In the genomic region with DNA sequence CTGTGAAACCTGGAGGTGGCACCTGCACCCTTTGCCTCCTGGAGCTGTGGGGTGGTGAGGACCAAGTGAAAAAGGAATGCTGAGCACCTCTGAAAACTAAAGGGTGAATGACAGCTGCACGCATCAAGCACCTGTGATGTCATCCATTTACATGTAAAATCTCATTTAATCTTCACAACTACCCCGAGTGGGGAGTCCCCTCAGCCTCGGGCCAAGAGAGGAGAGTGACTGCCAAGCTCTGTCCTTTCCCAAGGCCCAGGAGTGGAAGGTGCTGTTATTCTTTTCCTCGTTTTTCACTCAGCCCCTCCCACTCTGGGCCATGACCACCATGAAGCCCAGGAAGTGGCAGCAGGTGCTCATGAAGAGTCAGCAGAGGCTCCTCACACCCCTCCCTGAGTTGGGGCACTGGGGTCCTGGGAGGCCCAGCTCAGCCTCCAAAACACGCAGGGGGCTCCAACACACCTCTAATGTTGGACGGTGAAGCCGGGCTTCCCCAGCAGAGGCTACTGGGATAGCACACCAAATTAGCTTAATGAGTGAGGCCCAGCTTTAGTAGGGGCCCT, we compare ENCODE assay signal across 20 cellular contexts. TPM values are rescaled to one million over a fixed set of nuclear protein-coding genes. Genes with fewer than 3 reads are reported as not detected.
DNase-seq lines count a peak whose midpoint lies in the region; ATAC-seq, FAIRE-seq and TF ChIP-seq lines count a peak whose summit lies in the region.
"Had no signal": no experiment of that assay in that cellular context is flagged by ENCODE, and none has a peak within 500 bp of the region (broad histone marks: within the 10 kb centered on the region; RNA-seq: fewer than 3 reads in every experiment).

No MANE protein-coding gene starts in this region.

- no peaks in the 10 kb centered on the region for H4K20me1 ChIP-seq in KMS-11 (ENCODE audit: insufficient read depth)
- no peaks in the 10 kb centered on the region for H4K20me1 ChIP-seq in GM12878 (ENCODE audit: control insufficient read depth, insufficient read depth)
- H4K20me1 ChIP-seq in neural progenitor cell (ENCODE audit: low read depth) = peaks cover 100% of the 10 kb centered on the region

- in situ Hi-C loops in GM12878 (cut with MboI) = no loop called here

- H3K4me1 Mint-ChIP-seq in neural progenitor cell = peaks cover 78% of the 10 kb centered on the region

- H3K4me2 ChIP-seq in KMS-11 = peak overlapping the region; percentile 78; the same call in 1 of the 2 replicates
- no peak overlapping the region for H3K4me2 ChIP-seq in GM12878 (ENCODE audit: control insufficient read depth, insufficient read depth)
- peak overlapping the region; percentile 38 for H3K4me2 ChIP-seq in neural progenitor cell
- H3K4me2 ChIP-seq: hepatocyte had no signal

- H3K4me1 ChIP-seq in KMS-11 (ENCODE audit: low read depth, poor library complexity, severe bottlenecking) (peaks cover 62% of the 10 kb centered on the region), GM12878 (ENCODE audit: control insufficient read depth, insufficient read depth, low read length) (peaks cover 25% of the 10 kb centered on the region), neural progenitor cell (peaks cover 83% of the 10 kb centered on the region)

- no peak overlapping the region for H3K4me3 Mint-ChIP-seq in neural progenitor cell

- peak overlapping the region; percentile 76 for H3K27ac Mint-ChIP-seq in neural progenitor cell

- H3K79me2 ChIP-seq in KMS-11 (ENCODE audit: insufficient read depth, low read depth) = no peaks in the 10 kb centered on the region
- no peaks in the 10 kb centered on the region for H3K79me2 ChIP-seq in GM12878 (ENCODE audit: control insufficient read depth, insufficient read depth, low read length)
- H3K79me2 ChIP-seq in neural progenitor cell (ENCODE audit: low read depth) = peaks cover 99% of the 10 kb centered on the region
- H3K79me2 ChIP-seq: hepatocyte had no signal

- POLR2A ChIA-PET in GM12878 (lab: Charles Lee) = interaction anchor here (0.9 to 1.9 kb wide), 5 partner anchors 19 to 58 kb away, joined by 3 to 9 read pairs (median 3); a partner anchor contains a TSS

- WGBS in GM12878 (ENCODE audit: insufficient coverage, insufficient replicate concordance, low lambda C conversion rate, missing lambda C conversion rate) = 41% methylated on average over 7 of the region's 7 CpGs

- no peaks in the 10 kb centered on the region for H3K36me3 ChIP-seq in KMS-11 (ENCODE audit: insufficient read depth)
- H3K36me3 ChIP-seq in GM12878 (ENCODE audit: control insufficient read depth in 2 of 2, insufficient read depth in 2 of 2, low read length in 1 of 2) = no peaks in the 10 kb centered on the region
- no peaks in the 10 kb centered on the region for H3K36me3 ChIP-seq in neural progenitor cell
- H3K36me3 ChIP-seq: upper lobe of left lung had no signal

- peaks cover 4% of the 10 kb centered on the region for H3K27me3 Mint-ChIP-seq in neural progenitor cell (ENCODE audit: insufficient read depth, low read depth)

- CTCF ChIA-PET in GM12878 (lab: Yijun Ruan, JAX) = interaction anchor here (0.5 to 6.8 kb wide), 12 partner anchors 10 to 306 kb away, joined by 3 to 57 read pairs (median 6); a partner anchor contains a TSS

- SMC1A ChIA-PET in GM12878 (lab: Charles Lee; ENCODE audit: uncharacterized antibody, unreplicated experiment) = interaction anchor here (1.0 to 5.1 kb wide), 9 partner anchors 10 to 59 kb away, joined by 3 to 42 read pairs (median 5); a partner anchor contains a TSS

- no TSS peak for BruUV-seq in GM12878 (replicated peaks; lab: Mats Ljungman, UMichigan)

- TF ChIP-seq POLR2A in GM12878 (IDR thresholded peaks at IDR 0.05; ENCODE audit: low read depth, low read length) = no peak

- DNase-seq in NCI-H2107 treated with DMSO at 0.1 percent for 48 hours (lab: John Stamatoyannopoulos, UW; ENCODE audit: unreplicated experiment) (peak; percentile 46), NCI-H2107 (lab: John Stamatoyannopoulos, UW) (no peak), GM12878 (ENCODE audit: low read depth, low spot score) (no peak), neural progenitor cell (ENCODE audit: low spot score) (no peak), NCI-H524 treated with DMSO at 0.1 percent for 48 hours (lab: John Stamatoyannopoulos, UW) (no peak), NCI-H1436 (lab: John Stamatoyannopoulos, UW) (no peak)
- DNase-seq: activated naive CD4-positive, alpha-beta T cell; dermis blood vessel endothelial cell; EL; kidney glomerular epithelial cell; midbrain; NCI-H2081; occipital lobe; OCI-M1; upper lobe of left lung had no signal

- RAD21 ChIA-PET in GM12878 (lab: Charles Lee; ENCODE audit: unreplicated experiment) = interaction anchor here (1.0 to 2.7 kb wide), 6 partner anchors 10 to 59 kb away, joined by 3 to 37 read pairs (median 9); a partner anchor contains a TSS

- intact Hi-C loops in GM12878 (cut with micrococcal nuclease; ENCODE audit: unreplicated experiment) = no loop called here

- TF ChIP-seq CTCF in KMS-11 (conservative IDR thresholded peaks at IDR 0.05; ENCODE audit: low read depth, low read length) = no peak
- no peak for TF ChIP-seq CTCF in GM12878 (IDR thresholded peaks at IDR 0.05 in 2 of 3, conservative IDR thresholded peaks at IDR 0.05 in 1 of 3; ENCODE audit: control insufficient read depth in 2 of 3, extremely low read depth in 1 of 3, insufficient read depth in 1 of 3, low read depth in 3 of 3, low read length in 3 of 3)
- no peak for TF ChIP-seq CTCF in neural progenitor cell (IDR thresholded peaks at IDR 0.05)

- FAIRE-seq in GM12878 (lab: Jason Lieb, UNC) = no peak
- FAIRE-seq: H54 had no signal

- no peak for TF ChIP-seq RAD21 in GM12878 (IDR thresholded peaks at IDR 0.05; ENCODE audit: insufficient read depth, low read depth, low read length)

- ATAC-seq in GM12878 = peak; percentile 45; the same call in 2 of the 3 replicates
- no peak for ATAC-seq in GM21528 (IDR thresholded peaks at IDR 0.05; ENCODE audit: low FRiP score, unreplicated experiment)

- peaks cover 11% of the 10 kb centered on the region for H3F3A ChIP-seq in neural progenitor cell (ENCODE audit: low read depth)

- H3K9ac ChIP-seq in KMS-11 = no peak overlapping the region
- no peak overlapping the region for H3K9ac ChIP-seq in GM12878 (ENCODE audit: control insufficient read depth, insufficient read depth, low read length)
- H3K9ac ChIP-seq in neural progenitor cell = no peak overlapping the region

- H3K9me3 ChIP-seq in GM12878 (replicated peaks; ENCODE audit: control insufficient read depth, insufficient read depth, low read length) (no peaks in the 10 kb centered on the region), neural progenitor cell (ENCODE audit: low read depth) (no peaks in the 10 kb centered on the region)
- H3K9me3 ChIP-seq: upper lobe of left lung had no signal

- no peak overlapping the region for H3K4me3 ChIP-seq in KMS-11 (IDR thresholded peaks at IDR 0.05; ENCODE audit: insufficient read depth, low read depth, low read length)
- H3K4me3 ChIP-seq in GM12878 = no peak overlapping the region
- no peak overlapping the region for H3K4me3 ChIP-seq in neural progenitor cell
- H3K4me3 ChIP-seq: hepatocyte, upper lobe of left lung had no signal

- no peak for TF ChIP-seq EP300 in GM12878 (IDR thresholded peaks at IDR 0.05; ENCODE audit: borderline replicate concordance in 1 of 2, control insufficient read depth in 1 of 2, low read depth in 2 of 2, low read length in 2 of 2)

- H3K9me3 Mint-ChIP-seq in neural progenitor cell = no peaks in the 10 kb centered on the region

- H3K27me3 ChIP-seq in KMS-11 (ENCODE audit: insufficient read depth, low read depth) (no peaks in the 10 kb centered on the region), GM12878 (replicated peaks in 1 of 2; ENCODE audit: control insufficient read depth in 2 of 2, insufficient read depth in 2 of 2, low read length in 1 of 2) (no peaks in the 10 kb centered on the region), neural progenitor cell (no peaks in the 10 kb centered on the region)
- H3K27me3 ChIP-seq: hepatocyte, upper lobe of left lung had no signal

- H3K36me3 Mint-ChIP-seq in neural progenitor cell = peaks cover 3% of the 10 kb centered on the region

- H2AFZ ChIP-seq in KMS-11 (ENCODE audit: low read depth) (no peak overlapping the region), GM12878 (ENCODE audit: control insufficient read depth, low read depth, low read length) (no peak overlapping the region), neural progenitor cell (replicated peaks) (no peak overlapping the region)
- H2AFZ ChIP-seq: hepatocyte had no signal

- H3K27ac ChIP-seq in KMS-11 (no peak overlapping the region), GM12878 (ENCODE audit: control insufficient read depth, insufficient read depth) (no peak overlapping the region), neural progenitor cell (no peak overlapping the region)
- H3K27ac ChIP-seq: hepatocyte, upper lobe of left lung, VCaP had no signal

TF ChIP-seq in GM12878, 131 proteins besides CTCF, POLR2A, EP300 and RAD21 (continues in another document):
- TF ChIP-seq, protein P1, sequence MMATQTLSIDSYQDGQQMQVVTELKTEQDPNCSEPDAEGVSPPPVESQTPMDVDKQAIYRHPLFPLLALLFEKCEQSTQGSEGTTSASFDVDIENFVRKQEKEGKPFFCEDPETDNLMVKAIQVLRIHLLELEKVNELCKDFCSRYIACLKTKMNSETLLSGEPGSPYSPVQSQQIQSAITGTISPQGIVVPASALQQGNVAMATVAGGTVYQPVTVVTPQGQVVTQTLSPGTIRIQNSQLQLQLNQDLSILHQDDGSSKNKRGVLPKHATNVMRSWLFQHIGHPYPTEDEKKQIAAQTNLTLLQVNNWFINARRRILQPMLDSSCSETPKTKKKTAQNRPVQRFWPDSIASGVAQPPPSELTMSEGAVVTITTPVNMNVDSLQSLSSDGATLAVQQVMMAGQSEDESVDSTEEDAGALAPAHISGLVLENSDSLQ (IDR thresholded peaks at IDR 0.05) = peak; percentile 80
- 0 out of 2 replicates have a peak, but pooled peaks have one; percentile 15 for TF ChIP-seq CREB1 (IDR thresholded peaks at IDR 0.05; ENCODE audit: low read depth)

RNA-seq across cellular contexts. Expression of a gene that starts 35.7 kb away (rescaled TPM):
- 28.9 and 37.4 TPM in 2 replicates for total RNA-seq in GM12878 (2013; cell fraction: nucleolus; rRNA removed)
- total RNA-seq in GM12878 (2014; rRNA removed) = 2.3 and 2.4 TPM in 2 replicates
- 1.4 and 2.4 TPM in 2 replicates for total RNA-seq in GM12878 (2014; rRNA removed; fragmentation: Illumina TruSeq; extraction: Trizol)
- 7.5 and 8.7 TPM in 2 replicates for total RNA-seq in GM12878 (2021)
- 6.9 TPM for polyA plus RNA-seq in GM12878 (2011; ENCODE audit: low read depth)
- polyA plus RNA-seq in GM12878 (2011; rRNA removed) = 3.8 and 9.2 TPM in 2 replicates
- polyA plus RNA-seq in GM12878 (2011; cell fraction: cytosol; rRNA removed) = 10.4 and 13.9 TPM in 2 replicates
- polyA plus RNA-seq in GM12878 (2011; cell fraction: nucleus; rRNA removed) = 13.1 and 14.9 TPM in 2 replicates
- polyA plus RNA-seq in GM12878 (2012) = 16.1 and 16.9 TPM in 2 replicates
- 2.3 and 4.5 TPM in 2 replicates for polyA plus RNA-seq in GM12878 (2014; fragmentation: Illumina TruSeq; extraction: Trizol)
- 1 to 10 TPM; 1.4 to 1.5 TPM for polyA plus RNA-seq in GM12878 (2014; fragmentation: Nextera tagmentation; extraction: Ambion mirVana)
- 2.9 and 4.1 TPM in 2 replicates for polyA plus RNA-seq in GM12878 (2014; rRNA removed)
- 1 to 10 TPM in 1 of 2 experiments, under 1 TPM in 1; 0.97 to 1.4 TPM for polyA plus RNA-seq in GM12878 (2016; fragmentation: Nextera tagmentation; extraction: Ambion mirVana)
- 15.3 and 21.6 TPM in 2 replicates for polyA minus RNA-seq in GM12878 (2011; rRNA and poly(A)+ RNA removed)
- polyA minus RNA-seq in GM12878 (2011; cell fraction: cytosol; rRNA and poly(A)+ RNA removed) = 12.3 and 12.7 TPM in 2 replicates
- 11.2 and 13.6 TPM in 2 replicates for polyA minus RNA-seq in GM12878 (2011; cell fraction: nucleus; rRNA and poly(A)+ RNA removed)
- 19.5 and 27.4 TPM in 2 replicates for total RNA-seq in neural progenitor cell (ENCODE audit: low replicate concordance)
